ENCODE assay signal across 1 cellular context in genomic region chr3:187997490-187997889, GRCh38.
A peak's percentile ranks its signal among the peaks of the same experiment; 100 is the strongest.
TF ChIP-seq lines count a peak whose summit lies in the region.

No MANE protein-coding gene starts in this region.

TF ChIP-seq in HepG2, 621 proteins besides CTCF, POLR2A, EP300 and RAD21 (continued from another document):
- TF ChIP-seq RERE (CRISPR knock-in tag; IDR thresholded peaks at IDR 0.05; ENCODE audit: low read depth): no peak
- no peak for TF ChIP-seq ZSCAN31 (CRISPR knock-in tag; IDR thresholded peaks at IDR 0.05; ENCODE audit: low read depth)
- peak; percentile 7; the same call in 1 of the 2 replicates for TF ChIP-seq KLF6 (CRISPR knock-in tag; IDR thresholded peaks at IDR 0.05)
- no peak for TF ChIP-seq ZNF180 (CRISPR knock-in tag; IDR thresholded peaks at IDR 0.05; ENCODE audit: borderline replicate concordance, low read depth)
- no peak for TF ChIP-seq ARID4A (CRISPR knock-in tag; IDR thresholded peaks at IDR 0.05; ENCODE audit: borderline replicate concordance)
- TF ChIP-seq GLI4 (CRISPR knock-in tag; IDR thresholded peaks at IDR 0.05; ENCODE audit: borderline replicate concordance): peak; percentile 56; the same call in 1 of the 2 replicates
- no peak for TF ChIP-seq YEATS4 (CRISPR knock-in tag; IDR thresholded peaks at IDR 0.05; ENCODE audit: borderline replicate concordance)
- no peak for TF ChIP-seq ZNF276 (CRISPR knock-in tag; IDR thresholded peaks at IDR 0.05; ENCODE audit: low read depth)
